In genomic region chr5:1100652-1101574, GRCh38 we compare ENCODE assay signal across 21 cellular contexts. TPM values are rescaled to one million over a fixed set of nuclear protein-coding genes. Genes with fewer than 3 reads are reported as not detected.
DNase-seq lines count a peak whose midpoint lies in the region; ATAC-seq and TF ChIP-seq lines count a peak whose summit lies in the region.
"Had no signal": no experiment of that assay in that cellular context is flagged by ENCODE, and none has a peak within 500 bp of the region (broad histone marks: within the 10 kb centered on the region; RNA-seq: fewer than 3 reads in every experiment).

No MANE protein-coding gene starts in this region.

- WGBS in smooth muscle cell (ENCODE audit: low lambda C conversion rate) = 80% methylated on average over 26 of the region's 34 CpGs

- H3K9me3 Mint-ChIP-seq in glutamatergic neuron (ENCODE audit: unreplicated experiment) = peaks cover 6% of the 10 kb centered on the region
- H3K9me3 Mint-ChIP-seq: stimulated activated naive CD8-positive, alpha-beta T cell treated with anti-CD3 and anti-CD28 coated beads, Interleukin-15, amount 100 ng/mL, for 72 hours had no signal

- H3K27ac ChIP-seq in right atrium auricular region (peak overlapping the region; percentile 54 to 95), Panc1 (ENCODE audit: low read length) (peak overlapping the region; percentile 100), smooth muscle cell (ENCODE audit: low read depth) (no peak overlapping the region)
- H3K27ac ChIP-seq: brain microvascular endothelial cell, coronary artery had no signal

- no TSS peak for BruUV-seq in Panc1 (replicated peaks; lab: Mats Ljungman, UMichigan)

- POLR2A ChIA-PET in Panc1 (lab: Charles Lee) = interaction anchor here (0.7 kb wide), 1 partner anchor 25 kb away, joined by 3 read pairs; no protein-coding TSS in a partner anchor

- no peak overlapping the region for H3K9ac ChIP-seq in smooth muscle cell (ENCODE audit: low read depth)

- no peak overlapping the region for H3K27ac Mint-ChIP-seq in glutamatergic neuron (ENCODE audit: unreplicated experiment)

- DNase-seq in right atrium auricular region (ENCODE audit: low spot score) = no peak
- no peak for DNase-seq in left cardiac atrium
- no peak for DNase-seq in Panc1 (ENCODE audit: low read depth, low spot score)
- DNase-seq in left kidney (ENCODE audit: low read depth, low spot score) = peak; percentile 85
- no peak for DNase-seq in smooth muscle cell (lab: John Stamatoyannopoulos, UW; ENCODE audit: unreplicated experiment)
- DNase-seq in DMS 273 (lab: John Stamatoyannopoulos, UW; ENCODE audit: unreplicated experiment) = no peak
- no peak for DNase-seq in glutamatergic neuron
- DNase-seq in SW 1271 (lab: John Stamatoyannopoulos, UW) = no peak
- DNase-seq: activated CD4-positive, alpha-beta T cell treated with anti-CD3 and anti-CD28 coated beads for 48 hours; activated effector memory CD4-positive, alpha-beta T cell treated with Interleukin-2 at 50 U/mL for 16 hours; brain microvascular endothelial cell; DMS79; NCI-H2107; NCI-H524 treated with DMSO at 0.1 percent for 48 hours; stimulated activated CD4-positive, alpha-beta T cell treated with anti-CD3 and anti-CD28 coated beads, Interleukin-4, amount 100 ng/mL, for 24 hours; stimulated activated naive CD8-positive, alpha-beta T cell treated with anti-CD3 and anti-CD28 coated beads, Interleukin-15, amount 100 ng/mL, for 72 hours had no signal

- ATAC-seq in left cardiac atrium (no peak), Panc1 (peak; percentile 1)
- ATAC-seq: stimulated activated naive CD8-positive, alpha-beta T cell treated with anti-CD3 and anti-CD28 coated beads, Interleukin-15, amount 100 ng/mL, for 72 hours had no signal

- H3K4me1 ChIP-seq in right atrium auricular region (peaks cover 0 to 85% of the 10 kb centered on the region in 2 donors), Panc1 (ENCODE audit: control insufficient read depth, insufficient read depth, low read length) (peaks cover 69% of the 10 kb centered on the region), smooth muscle cell (ENCODE audit: low read depth) (peaks cover 46% of the 10 kb centered on the region)

- H3K4me1 Mint-ChIP-seq in glutamatergic neuron (ENCODE audit: low read depth, unreplicated experiment) = peaks cover 30% of the 10 kb centered on the region

- no peaks in the 10 kb centered on the region for H3K36me3 Mint-ChIP-seq in glutamatergic neuron (ENCODE audit: unreplicated experiment)

- intact Hi-C loops in left cardiac atrium (cut with DNase I) (no loop called here), Panc1 (cut with micrococcal nuclease; ENCODE audit: unreplicated experiment) (loop anchor here (5.0 kb wide), 1 partner anchor 41 kb away; no protein-coding TSS in a partner anchor)

- no peak overlapping the region for H3K4me3 Mint-ChIP-seq in glutamatergic neuron (ENCODE audit: unreplicated experiment)

- H3K36me3 ChIP-seq in right atrium auricular region = no peaks in the 10 kb centered on the region
- peaks cover 2% of the 10 kb centered on the region for H3K36me3 ChIP-seq in Panc1 (ENCODE audit: control insufficient read depth, insufficient read depth, low read length)
- no peaks in the 10 kb centered on the region for H3K36me3 ChIP-seq in smooth muscle cell (ENCODE audit: low read depth)
- H3K36me3 ChIP-seq: brain microvascular endothelial cell, HAP-1, tibial nerve had no signal

- CTCF ChIA-PET in Panc1 (lab: Charles Lee) = no interaction called here

- no peaks in the 10 kb centered on the region for H3K27me3 ChIP-seq in right atrium auricular region
- H3K27me3 ChIP-seq in Panc1 (ENCODE audit: control insufficient read depth, insufficient read depth, low read length) = no peaks in the 10 kb centered on the region
- H3K27me3 ChIP-seq in smooth muscle cell (ENCODE audit: low read depth) = no peaks in the 10 kb centered on the region
- H3K27me3 ChIP-seq: tibial nerve had no signal

- peaks cover 73% of the 10 kb centered on the region for H4K20me1 ChIP-seq in smooth muscle cell (ENCODE audit: low read depth)

- no peaks in the 10 kb centered on the region for H3K9me3 ChIP-seq in right atrium auricular region
- H3K9me3 ChIP-seq in Panc1 (ENCODE audit: control insufficient read depth, insufficient read depth, low read depth, low read length) = no peaks in the 10 kb centered on the region
- no peaks in the 10 kb centered on the region for H3K9me3 ChIP-seq in smooth muscle cell (replicated peaks; ENCODE audit: low read depth)
- H3K9me3 ChIP-seq: HAP-1, tibial nerve had no signal

- TF ChIP-seq CTCF in right atrium auricular region (IDR thresholded peaks at IDR 0.05) (no peak), Panc1 (IDR thresholded peaks at IDR 0.05) (no peak), smooth muscle cell (IDR thresholded peaks at IDR 0.05; ENCODE audit: borderline replicate concordance, insufficient read depth, poor library complexity, severe bottlenecking) (no peak), glutamatergic neuron (IDR thresholded peaks at IDR 0.05; ENCODE audit: partially characterized antibody, unreplicated experiment) (no peak)

- peaks cover 5% of the 10 kb centered on the region for H3F3A ChIP-seq in smooth muscle cell (ENCODE audit: low read depth)

- in situ Hi-C loops in Panc1 (cut with HindIII; ENCODE audit: low pct_unique_long_range_greater_than_20kb, low sequenced_read_pairs) = no loop called here

- H3K4me3 ChIP-seq in right atrium auricular region = no peak overlapping the region
- H3K4me3 ChIP-seq in Panc1 (ENCODE audit: low read depth in 2 of 2, low read length in 2 of 2) = peak overlapping the region; percentile 51 to 69
- no peak overlapping the region for H3K4me3 ChIP-seq in smooth muscle cell
- H3K4me3 ChIP-seq: coronary artery, HAP-1, lung, tibial nerve had no signal

- no peaks in the 10 kb centered on the region for H3K79me2 ChIP-seq in smooth muscle cell (ENCODE audit: low read depth)

- H2AFZ ChIP-seq in smooth muscle cell (ENCODE audit: low read depth) = no peak overlapping the region

- H3K27me3 Mint-ChIP-seq in glutamatergic neuron (ENCODE audit: unreplicated experiment) = peaks cover 9% of the 10 kb centered on the region
- H3K27me3 Mint-ChIP-seq: progenitor cell of endocrine pancreas; stimulated activated naive CD8-positive, alpha-beta T cell treated with anti-CD3 and anti-CD28 coated beads, Interleukin-15, amount 100 ng/mL, for 72 hours had no signal

- H3K4me2 ChIP-seq in smooth muscle cell = peak overlapping the region; percentile 60

RNA-seq across cellular contexts. Expression of gene SLC12A7, which starts 10.9 kb away (rescaled TPM):
- 10 to 100 TPM; 28.5 to 42.3 TPM for total RNA-seq in right atrium auricular region
- 10 to 100 TPM; 53.7 to 54.1 TPM for total RNA-seq in left cardiac atrium
- total RNA-seq in Panc1 (2021; ENCODE audit: unreplicated experiment) = 297 TPM
- polyA plus RNA-seq in Panc1 (2012; ENCODE audit: insufficient read length) = 468 TPM
- total RNA-seq in smooth muscle cell = 6.1 and 8.3 TPM in 2 replicates
- 13.4 and 15.2 TPM in 2 replicates for polyA plus RNA-seq in smooth muscle cell
- 147 TPM for total RNA-seq in glutamatergic neuron (ENCODE audit: unreplicated experiment)

Comparison
In these comparisons a context has a peak if more than half of its experiments do, and no peak if none do; other contexts are left out.
1. H3K4me3 ChIP-seq: peak in Panc1 (2 of 2); none in right atrium auricular region (0 of 2) and smooth muscle cell (single experiment).